ENCODE assay signal across 10 cellular contexts in genomic region chr15:64813075-64813474, GRCh38. TPM values are rescaled to one million over a fixed set of nuclear protein-coding genes. Genes with fewer than 3 reads are reported as not detected.
DNase-seq lines count a peak whose midpoint lies in the region; ATAC-seq and TF ChIP-seq lines count a peak whose summit lies in the region.
"Had no signal": no experiment of that assay in that cellular context is flagged by ENCODE, and none has a peak within 500 bp of the region (broad histone marks: within the 10 kb centered on the region; RNA-seq: fewer than 3 reads in every experiment).

No MANE protein-coding gene starts in this region.

- intact Hi-C loops in heart left ventricle (cut with DNase I) = loop anchor here in 8 of 10 donors (5.0 to 10.0 kb wide), 7 partner anchors 41 to 131 kb away; no protein-coding TSS in a partner anchor

- no peak for TF ChIP-seq POLR2A in heart left ventricle (IDR thresholded peaks at IDR 0.05)

- H3K9me3 ChIP-seq in HEK293 (ENCODE audit: control insufficient read depth, insufficient read depth, low read depth, low read length) (no peaks in the 10 kb centered on the region), heart left ventricle (no peaks in the 10 kb centered on the region)

- H3K36me3 ChIP-seq in HEK293 (ENCODE audit: control insufficient read depth in 2 of 2, insufficient read depth in 1 of 2, low read length in 2 of 2) (peaks cover 0 to 7% of the 10 kb centered on the region in 2 experiments; a peak in 1 of 3 replicates), heart left ventricle (no peaks in the 10 kb centered on the region)

- no peaks in the 10 kb centered on the region for H3K4me1 ChIP-seq in HEK293 (ENCODE audit: control insufficient read depth, insufficient read depth, low read length)
- peaks cover 0 to 10% (median 0%) of the 10 kb centered on the region in 12 donors for H3K4me1 ChIP-seq in heart left ventricle

- CTCF ChIA-PET in HEK293 (lab: Yijun Ruan, JAX) = interaction anchor here (0.9 kb wide), 1 partner anchor 82 kb away, joined by 3 read pairs; no protein-coding TSS in a partner anchor

- H3K27me3 ChIP-seq in heart left ventricle = no peaks in the 10 kb centered on the region

- POLR2A ChIA-PET in HEK293 (lab: Yijun Ruan, JAX) = no interaction called here

- TF ChIP-seq CTCF in HEK293 (tag by site-specific recombination; IDR thresholded peaks at IDR 0.05) (no peak), heart left ventricle (IDR thresholded peaks at IDR 0.05) (no peak)

- no peak overlapping the region for H3K27ac ChIP-seq in HEK293 (ENCODE audit: extremely low read depth, low read depth, low read length)
- H3K27ac ChIP-seq in heart left ventricle = peak overlapping the region in 3 of 12 donors; percentile 6 to 44 (median 40)
- H3K27ac ChIP-seq: coronary artery had no signal

- 38 to 53% (median 45%) methylated on average over 4 to 6 of the region's 6 CpGs for WGBS in heart left ventricle, 4 donors

- DNase-seq in EH (ENCODE audit: low read depth) (peak; percentile 42), RPMI8226 (peak; percentile 90), heart left ventricle (peak in 3 of 5 donors; percentile 30 to 52 (median 45)), GM19240 (ENCODE audit: insufficient read length, low spot score) (no peak)

- ATAC-seq in heart left ventricle (peak in 3 of 4 donors; percentile 46 to 71 (median 63)), HG03280 (IDR thresholded peaks at IDR 0.05; ENCODE audit: unreplicated experiment) (no peak), GM21786 (IDR thresholded peaks at IDR 0.05; ENCODE audit: unreplicated experiment) (no peak), GM18870 (IDR thresholded peaks at IDR 0.05; ENCODE audit: unreplicated experiment) (no peak)

- H3K4me3 ChIP-seq in HEK293 (ENCODE audit: low read depth, low read length) (no peak overlapping the region), heart left ventricle (no peak overlapping the region)
- H3K4me3 ChIP-seq: coronary artery had no signal

TF ChIP-seq in HEK293, 187 proteins besides CTCF, POLR2A, EP300 and RAD21:
- TF ChIP-seq ZBTB17 (tag by site-specific recombination; IDR thresholded peaks at IDR 0.05) (peak; percentile 60), ZNF76 (tag by site-specific recombination; IDR thresholded peaks at IDR 0.05; ENCODE audit: borderline replicate concordance, low read depth) (no peak)

RNA-seq across cellular contexts. Expression of gene PIF1, which starts 12.4 kb away (rescaled TPM):
- total RNA-seq in heart left ventricle = 1 to 10 TPM in 2 of 9 donors, under 1 TPM in 5, not detected in 2; 0.23 to 4.6 (median 0.52) TPM
- polyA plus RNA-seq in heart left ventricle = under 1 TPM; 0.40 to 0.88 TPM

RNA-seq across cellular contexts. Expression of gene PLEKHO2, which starts 28.6 kb away (rescaled TPM):
- total RNA-seq in heart left ventricle = 10 to 100 TPM in 3 of 9 donors, 1 to 10 TPM in 6; 7.0 to 50.8 (median 9.2) TPM
- polyA plus RNA-seq in heart left ventricle = 10 to 100 TPM in 1 of 2 donors, 1 to 10 TPM in 1; 5.3 to 13.4 TPM

RNA-seq across cellular contexts. Expression of gene RBPMS2, which starts 37.7 kb away (rescaled TPM):
- 100 to 1,000 TPM in 7 of 9 donors, 10 to 100 TPM in 2; 49.8 to 530 (median 189) TPM for total RNA-seq in heart left ventricle
- 100 to 1,000 TPM; 238 to 408 TPM for polyA plus RNA-seq in heart left ventricle
- polyA plus RNA-seq: keratinocyte had no signal

Comparison
In these comparisons a context has a peak if more than half of its experiments do, and no peak if none do; other contexts are left out.
1. ATAC-seq: peak in heart left ventricle (3 of 4); none in HG03280 (single experiment), GM21786 (single experiment) and GM18870 (single experiment).